8 cellular contexts compared by ENCODE assay signal in the genomic region with DNA sequence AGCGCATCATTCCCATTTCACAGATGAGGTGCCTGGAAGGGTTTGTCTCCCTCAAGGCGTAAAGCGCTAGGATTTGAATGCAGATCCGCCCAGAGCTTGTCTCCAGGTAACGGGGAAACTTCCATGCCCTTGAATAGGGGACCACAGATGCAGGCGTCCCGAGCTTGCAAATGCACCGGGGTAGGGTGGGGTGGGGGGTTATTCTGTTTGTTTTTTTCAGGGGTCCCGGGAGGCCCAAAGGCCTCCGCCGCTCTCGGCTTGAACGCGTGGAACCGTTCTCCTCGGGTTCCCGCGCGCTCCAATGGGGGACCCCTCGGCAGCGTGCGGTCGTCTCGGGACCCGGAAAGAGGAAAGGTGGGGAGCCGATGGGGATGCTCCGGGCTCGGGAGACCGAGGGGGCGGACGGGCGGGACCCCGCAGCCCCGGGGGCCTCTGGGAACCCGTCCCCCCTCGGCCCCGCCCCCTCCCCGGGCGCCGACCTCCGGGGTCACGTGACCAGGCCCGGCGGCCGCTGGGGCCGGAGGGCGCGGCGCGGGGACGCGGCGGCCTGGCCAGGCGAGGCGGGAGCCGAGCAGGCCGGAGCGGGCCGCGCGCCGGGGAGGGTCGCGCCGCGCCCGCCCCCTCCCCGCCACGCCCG. TPM values are rescaled to one million over a fixed set of nuclear protein-coding genes. Genes with fewer than 3 reads are reported as not detected.
DNase-seq lines count a peak whose midpoint lies in the region; ATAC-seq and TF ChIP-seq lines count a peak whose summit lies in the region.

A gene (plus strand): TSS at position 490 of the 637 bp plus-strand sequence. CDS start 216 bp downstream, outside the sequence.

- 1 to 5% (median 4%) methylated on average over 11 to 69 of the region's 70 CpGs for WGBS in adrenal gland, 4 donors

- DNase-seq in GM10266 (ENCODE audit: extremely low spot score) (peak; percentile 92), SJCRH30 (peak; percentile 81 to 84), adrenal gland (peak in 3 of 7 donors; percentile 50 to 64 (median 52)), left ventricle myocardium superior (peak; percentile 87), progenitor cell of endocrine pancreas (ENCODE audit: low spot score, unreplicated experiment) (peak; percentile 64), T1000 (lab: John Stamatoyannopoulos, UW) (no peak), 8988T (no peak)

- peaks cover 9% of the 10 kb centered on the region for H3K27me3 Mint-ChIP-seq in progenitor cell of endocrine pancreas

- TF ChIP-seq CTCF in GM10266 (IDR thresholded peaks at IDR 0.05; ENCODE audit: control insufficient read depth, insufficient read depth, low read depth, missing control alignments) (no peak), adrenal gland (IDR thresholded peaks at IDR 0.05) (no peak), progenitor cell of endocrine pancreas (IDR thresholded peaks at IDR 0.05; ENCODE audit: unreplicated experiment) (no peak)

- H3K27ac ChIP-seq in SJCRH30, result peak within 1 kb of the TSS; percentile 36
- peak within 1 kb of the TSS; percentile 48 to 94 (median 80) for H3K27ac ChIP-seq in adrenal gland

- H3K36me3 Mint-ChIP-seq in progenitor cell of endocrine pancreas (ENCODE audit: insufficient read depth), result no peaks in the 10 kb centered on the region

- no peaks in the 10 kb centered on the region for H3K9me3 Mint-ChIP-seq in progenitor cell of endocrine pancreas (ENCODE audit: low read depth)

- peak within 1 kb of the TSS; percentile 81 for H3K4me3 Mint-ChIP-seq in progenitor cell of endocrine pancreas (ENCODE audit: low read depth)

- peaks cover 9% of the 10 kb centered on the region for H3K4me1 ChIP-seq in SJCRH30
- H3K4me1 ChIP-seq in adrenal gland (replicated peaks in 1 of 2), result peaks cover 17 to 34% of the 10 kb centered on the region in 2 donors

- ATAC-seq in HG03342 (IDR thresholded peaks at IDR 0.05; ENCODE audit: unreplicated experiment) (peak; percentile 43), left ventricle myocardium superior (peak; percentile 76)

- no peaks in the 10 kb centered on the region for H3K9me3 ChIP-seq in SJCRH30 (replicated peaks)
- no peaks in the 10 kb centered on the region for H3K9me3 ChIP-seq in adrenal gland (replicated peaks in 1 of 3)

- H3K27me3 ChIP-seq in SJCRH30, result no peaks in the 10 kb centered on the region
- H3K27me3 ChIP-seq in adrenal gland, result no peaks in the 10 kb centered on the region

- H3K27ac Mint-ChIP-seq in progenitor cell of endocrine pancreas, result peak within 1 kb of the TSS; percentile 74

- H3K36me3 ChIP-seq in SJCRH30, result no peaks in the 10 kb centered on the region
- H3K36me3 ChIP-seq in adrenal gland (replicated peaks in 1 of 2), result no peaks in the 10 kb centered on the region

- no peak for TF ChIP-seq POLR2A in adrenal gland (IDR thresholded peaks at IDR 0.05)

- H3K4me1 Mint-ChIP-seq in progenitor cell of endocrine pancreas (ENCODE audit: low read depth), result peaks cover 10% of the 10 kb centered on the region

- intact Hi-C loops in adrenal gland (cut with DNase I), result loop anchor here in 1 of 2 donors (5.0 kb wide), 1 partner anchor 39 kb away; no protein-coding TSS in a partner anchor
- intact Hi-C loops in left ventricle myocardium superior (cut with micrococcal nuclease), result no loop called here

- H3K4me3 ChIP-seq in SJCRH30, result peak within 1 kb of the TSS; percentile 70
- peak within 1 kb of the TSS; percentile 22 to 90 (median 53) for H3K4me3 ChIP-seq in adrenal gland

RNA-seq across cellular contexts. Expression of the gene that starts here (rescaled TPM):
- total RNA-seq in SJCRH30 (2014; rRNA removed; shearing (Covaris generic)), result 63.5 and 66.2 TPM in 2 replicates
- total RNA-seq in adrenal gland, result 100 to 1,000 TPM in 7 of 8 donors, 10 to 100 TPM in 1; 97.5 to 184 (median 137) TPM
- polyA plus RNA-seq in adrenal gland, result 100 to 1,000 TPM in 2 of 3 donors, 10 to 100 TPM in 1; 27.5 to 209 (median 118) TPM
- total RNA-seq in left ventricle myocardium superior, result 162 TPM
- 106 TPM in 2 replicates for total RNA-seq in progenitor cell of endocrine pancreas

Comparison
In these comparisons a context has a peak if more than half of its experiments do, and no peak if none do; other contexts are left out.
1. DNase-seq: peak in GM10266 (single experiment), SJCRH30 (2 of 2), left ventricle myocardium superior (single experiment) and progenitor cell of endocrine pancreas (single experiment); none in T1000 (single experiment) and 8988T (single experiment).